Comparison of ENCODE assay signal across 19 cellular contexts in the genomic region with DNA sequence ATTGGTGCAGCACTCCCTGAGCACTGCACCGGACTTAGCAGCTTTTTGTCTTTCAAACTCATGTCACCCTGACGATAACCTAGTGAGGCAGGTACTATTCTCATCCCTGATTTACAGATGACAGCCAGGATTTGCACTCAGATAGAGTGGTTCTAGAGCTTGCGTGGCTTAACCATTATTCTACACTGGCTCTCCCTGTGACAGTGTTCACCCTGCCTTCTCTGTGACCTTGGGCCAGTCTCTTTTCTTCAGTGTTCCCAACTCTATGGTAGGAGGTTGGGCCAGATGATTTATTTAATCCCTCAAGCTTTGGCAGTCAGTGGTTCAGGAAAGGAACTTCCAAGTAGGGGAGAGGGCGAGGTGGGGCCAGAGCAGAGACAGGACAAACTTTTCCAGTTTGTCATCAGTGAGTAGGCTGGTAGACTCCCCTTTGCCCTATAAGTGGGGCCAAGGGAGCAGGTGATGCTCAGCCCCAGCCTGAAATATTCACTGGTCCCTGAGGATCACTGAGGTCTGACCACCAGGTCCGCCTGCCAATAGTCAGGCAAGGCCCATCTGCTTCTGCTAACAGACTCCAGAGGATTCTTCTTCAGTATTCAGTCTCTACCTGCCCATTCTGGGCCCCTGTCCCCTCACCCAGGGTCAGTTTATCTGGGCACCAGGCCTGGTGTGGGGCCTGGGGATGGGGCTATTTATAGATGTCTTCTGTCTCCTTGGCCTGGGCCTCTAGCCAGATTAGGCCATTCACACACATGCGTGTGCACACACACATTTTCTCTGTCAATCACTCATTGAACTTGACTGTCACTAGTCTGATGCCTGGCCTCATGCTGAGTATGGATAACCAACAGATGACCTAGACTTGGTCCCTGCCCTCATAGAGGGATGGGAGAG. TPM values are rescaled to one million over a fixed set of nuclear protein-coding genes. Genes with fewer than 3 reads are reported as not detected.
DNase-seq lines count a peak whose midpoint lies in the region; ATAC-seq and TF ChIP-seq lines count a peak whose summit lies in the region.
"Had no signal": no experiment of that assay in that cellular context is flagged by ENCODE, and none has a peak within 500 bp of the region (broad histone marks: within the 10 kb centered on the region; RNA-seq: fewer than 3 reads in every experiment).

No MANE protein-coding gene starts in this region.

- no peak for TF ChIP-seq POLR2A in HCT116 (IDR thresholded peaks at IDR 0.05; ENCODE audit: borderline replicate concordance, extremely low read depth, insufficient read depth, insufficient read length)
- no peak for TF ChIP-seq POLR2A in heart left ventricle (IDR thresholded peaks at IDR 0.05)

- no peaks in the 10 kb centered on the region for H3K36me3 ChIP-seq in HCT116 (ENCODE audit: control insufficient read depth in 1 of 2, insufficient read depth in 2 of 2, low read length in 2 of 2)
- no peaks in the 10 kb centered on the region for H3K36me3 ChIP-seq in heart left ventricle
- H3K36me3 ChIP-seq: BLaER1, SJSA1 had no signal

- POLR2A ChIA-PET in HCT116 (lab: Charles Lee) = no interaction called here

- H3K4me1 ChIP-seq in HCT116 (ENCODE audit: control insufficient read depth in 1 of 2, insufficient read depth in 2 of 2, low read length in 2 of 2) (peaks cover 0 to 23% of the 10 kb centered on the region in 2 experiments; a peak in 2 of 4 replicates), heart left ventricle (peaks cover 0 to 37% (median 10%) of the 10 kb centered on the region in 12 donors)
- H3K4me1 ChIP-seq: BLaER1, SJSA1 had no signal

- ATAC-seq in HCT116 (no peak), heart left ventricle (peak; percentile 78 to 90 (median 88)), sciatic nerve (peak; percentile 30), omental fat pad (ENCODE audit: low FRiP score) (no peak)
- ATAC-seq: stimulated activated naive B cell treated with anti-CD40 and anti-IgM and Interleukin-4, amounts not matched to agents 10 μg/mL and 1 μg/mL and 100 μg/mL, for 72 hours had no signal

- DNase-seq in HCT116 (ENCODE audit: low read depth, low spot score) = no peak
- peak in 4 of 5 donors; percentile 59 to 85 (median 77) for DNase-seq in heart left ventricle
- no peak for DNase-seq in sciatic nerve (ENCODE audit: low spot score)
- no peak for DNase-seq in retina
- DNase-seq in activated CD8-positive, alpha-beta memory T cell treated with anti-CD3 and anti-CD28 coated beads, Interleukin-2, amount 50 U/mL, for 48 hours = no peak
- no peak for DNase-seq in omental fat pad (ENCODE audit: low spot score)
- DNase-seq in cortex of kidney (lab: John Stamatoyannopoulos, UW) = no peak
- DNase-seq: activated naive CD4-positive, alpha-beta T cell treated with Interleukin-2 at 50 U/mL for 16 hours; central memory CD4-positive, alpha-beta T cell; DMS79 treated with DMSO at 0.1 percent for 48 hours; Kasumi-1; NCI-H2081 treated with DMSO at 0.1 percent for 48 hours; stimulated activated CD4-positive, alpha-beta T cell treated with anti-CD3 and anti-CD28 coated beads, Interleukin-4, amount 100 ng/mL, for 4 hours; stimulated activated naive B cell treated with anti-CD40 and anti-IgM and Interleukin-4, amounts not matched to agents 10 μg/mL and 1 μg/mL and 100 μg/mL, for 72 hours had no signal

- no peaks in the 10 kb centered on the region for H3K27me3 ChIP-seq in HCT116 (ENCODE audit: insufficient read depth, low read length)
- H3K27me3 ChIP-seq in heart left ventricle = no peaks in the 10 kb centered on the region
- H3K27me3 ChIP-seq: BLaER1, SJSA1 had no signal

- H3K27ac ChIP-seq in HCT116 (ENCODE audit: low read depth, low read length) (no peak overlapping the region), angular gyrus (ENCODE audit: low read depth, low read length) (peak overlapping the region; percentile 14), heart left ventricle (peak overlapping the region; percentile 71 to 97 (median 80))
- H3K27ac ChIP-seq: BLaER1, HL-60, SJSA1 had no signal

- no peaks in the 10 kb centered on the region for H3K9me2 ChIP-seq in HCT116 (ENCODE audit: insufficient read depth)

- H3K9me3 ChIP-seq in HCT116 (ENCODE audit: control insufficient read depth in 1 of 2, insufficient read depth in 1 of 2, low read depth in 1 of 2, low read length in 2 of 2) = no peaks in the 10 kb centered on the region
- no peaks in the 10 kb centered on the region for H3K9me3 ChIP-seq in heart left ventricle
- H3K9me3 ChIP-seq: BLaER1, SJSA1 had no signal

- no TSS peak for BruUV-seq in HCT116 (replicated peaks; lab: Mats Ljungman, UMichigan)

- no peaks in the 10 kb centered on the region for H4K20me1 ChIP-seq in HCT116 (ENCODE audit: insufficient read depth)
- H4K20me1 ChIP-seq: BLaER1 had no signal

- H2AFZ ChIP-seq in HCT116 (ENCODE audit: low read depth, low read length, poor library complexity, severe bottlenecking) = no peak overlapping the region

- CTCF ChIA-PET in HCT116 (lab: Charles Lee) = interaction anchor here (1.2 kb wide), 1 partner anchor 13 kb away, joined by 3 read pairs; no protein-coding TSS in a partner anchor

- H3K4me2 ChIP-seq in HCT116 (ENCODE audit: low read length) = peak overlapping the region; percentile 1; the same call in 1 of the 2 replicates
- H3K4me2 ChIP-seq: BLaER1 had no signal

- intact Hi-C loops in HCT116 (cut with micrococcal nuclease) = no loop called here
- intact Hi-C loops in heart left ventricle (cut with DNase I) = loop anchor here in 2 of 10 donors (1.0 to 10.0 kb wide), 2 partner anchors 8 to 253 kb away; a partner anchor contains a TSS
- intact Hi-C loops in sciatic nerve (cut with DNase I) = no loop called here

- no peak for TF ChIP-seq RAD21 in HCT116 (IDR thresholded peaks at IDR 0.05; ENCODE audit: low read depth)

- no peak overlapping the region for H3K9ac ChIP-seq in HCT116 (ENCODE audit: low read length)
- H3K9ac ChIP-seq: BLaER1 had no signal

- no peaks in the 10 kb centered on the region for H3K79me2 ChIP-seq in HCT116 (ENCODE audit: insufficient read depth, low read length)

- H3K4me3 ChIP-seq in HCT116 (replicated peaks in 1 of 2; ENCODE audit: low read depth in 1 of 2, low read length in 2 of 2) (no peak overlapping the region), heart left ventricle (no peak overlapping the region)
- H3K4me3 ChIP-seq: BLaER1, SJSA1 had no signal

- 40 to 57% (median 49%) methylated on average over 6 of the region's 6 CpGs for WGBS in heart left ventricle, 4 donors

- RAD21 ChIA-PET in HCT116 (lab: Charles Lee; ENCODE audit: low non-redundant PET in 1 of 2, low total read pairs in 2 of 2, uncharacterized antibody in 2 of 2, unreplicated experiment in 2 of 2) = no interaction called here

- no peak for TF ChIP-seq CTCF in HCT116 (IDR thresholded peaks at IDR 0.05 in 2 of 3, conservative IDR thresholded peaks at IDR 0.05 in 1 of 3; ENCODE audit: borderline replicate concordance in 1 of 3, insufficient read depth in 1 of 3, low read depth in 2 of 3, low read length in 2 of 3)
- no peak for TF ChIP-seq CTCF in heart left ventricle (IDR thresholded peaks at IDR 0.05)
- no peak for TF ChIP-seq CTCF in omental fat pad (IDR thresholded peaks at IDR 0.05)

TF ChIP-seq in HCT116, 20 proteins besides CTCF, POLR2A, EP300 and RAD21:
- TF ChIP-seq YY1 (IDR thresholded peaks at IDR 0.05; ENCODE audit: extremely low read depth, insufficient replicate concordance, low read depth, low read length) = no peak
- TF ChIP-seq, protein P1, sequence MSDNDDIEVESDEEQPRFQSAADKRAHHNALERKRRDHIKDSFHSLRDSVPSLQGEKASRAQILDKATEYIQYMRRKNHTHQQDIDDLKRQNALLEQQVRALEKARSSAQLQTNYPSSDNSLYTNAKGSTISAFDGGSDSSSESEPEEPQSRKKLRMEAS (IDR thresholded peaks at IDR 0.05) = no peak
- TF ChIP-seq, protein P2, sequence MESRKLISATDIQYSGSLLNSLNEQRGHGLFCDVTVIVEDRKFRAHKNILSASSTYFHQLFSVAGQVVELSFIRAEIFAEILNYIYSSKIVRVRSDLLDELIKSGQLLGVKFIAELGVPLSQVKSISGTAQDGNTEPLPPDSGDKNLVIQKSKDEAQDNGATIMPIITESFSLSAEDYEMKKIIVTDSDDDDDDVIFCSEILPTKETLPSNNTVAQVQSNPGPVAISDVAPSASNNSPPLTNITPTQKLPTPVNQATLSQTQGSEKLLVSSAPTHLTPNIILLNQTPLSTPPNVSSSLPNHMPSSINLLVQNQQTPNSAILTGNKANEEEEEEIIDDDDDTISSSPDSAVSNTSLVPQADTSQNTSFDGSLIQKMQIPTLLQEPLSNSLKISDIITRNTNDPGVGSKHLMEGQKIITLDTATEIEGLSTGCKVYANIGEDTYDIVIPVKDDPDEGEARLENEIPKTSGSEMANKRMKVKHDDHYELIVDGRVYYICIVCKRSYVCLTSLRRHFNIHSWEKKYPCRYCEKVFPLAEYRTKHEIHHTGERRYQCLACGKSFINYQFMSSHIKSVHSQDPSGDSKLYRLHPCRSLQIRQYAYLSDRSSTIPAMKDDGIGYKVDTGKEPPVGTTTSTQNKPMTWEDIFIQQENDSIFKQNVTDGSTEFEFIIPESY (IDR thresholded peaks at IDR 0.05; ENCODE audit: extremely low read depth, insufficient replicate concordance, low read length) = no peak
- TF ChIP-seq ZFX (IDR thresholded peaks at IDR 0.05) = no peak
- TF ChIP-seq JUND (IDR thresholded peaks at IDR 0.05) = no peak
- no peak for TF ChIP-seq FOSL1 (IDR thresholded peaks at IDR 0.05; ENCODE audit: low read depth)
TF ChIP-seq in HCT116: peak in this region for 0.

RNA-seq across cellular contexts. Expression of a gene that starts 8.8 kb away (rescaled TPM):
- total RNA-seq in HCT116 (2021; ENCODE audit: unreplicated experiment) (not detected), heart left ventricle (1,000 to 10,000 TPM; 2,591 to 6,997 (median 5,230) TPM), sciatic nerve (6.5 TPM), omental fat pad (10 to 100 TPM in 3 of 4 donors, 1 to 10 TPM in 1; 4.9 to 15.6 (median 12.9) TPM)
- polyA plus RNA-seq in HCT116 (2012) = 0.14 and 0.20 TPM in 2 replicates
- polyA plus RNA-seq in heart left ventricle = over 10,000 TPM in 1 of 2 donors, 1,000 to 10,000 TPM in 1; 4,008 to 10,560 TPM
- total RNA-seq: activated CD8-positive, alpha-beta memory T cell treated with anti-CD3 and anti-CD28 coated beads for 36 hours had no signal

RNA-seq across cellular contexts. Expression of a gene that starts 31.4 kb away (rescaled TPM):
- total RNA-seq in HCT116 (2021; ENCODE audit: unreplicated experiment) = 50.1 TPM
- 90.0 and 93.0 TPM in 2 replicates for polyA plus RNA-seq in HCT116 (2012)
- total RNA-seq in heart left ventricle = 1 to 10 TPM in 8 of 9 donors, under 1 TPM in 1; 0.94 to 8.5 (median 2.2) TPM
- polyA plus RNA-seq in heart left ventricle = 1 to 10 TPM; 2.7 to 5.4 TPM
- 1.4 TPM for total RNA-seq in sciatic nerve
- total RNA-seq in omental fat pad = 10 to 100 TPM in 1 of 4 donors, 1 to 10 TPM in 3; 2.2 to 12.2 (median 5.4) TPM

Comparison
In these comparisons a context has a peak if more than half of its experiments do, and no peak if none do; other contexts are left out.
1. ATAC-seq: peak in heart left ventricle (4 of 4) and sciatic nerve (single experiment); none in HCT116 (single experiment) and omental fat pad (single experiment).
2. DNase-seq: peak in heart left ventricle (4 of 5); none in HCT116 (single experiment), sciatic nerve (single experiment), retina (single experiment), activated CD8-positive, alpha-beta memory T cell treated with anti-CD3 and anti-CD28 coated beads, Interleukin-2, amount 50 U/mL, for 48 hours (single experiment), omental fat pad (single experiment) and cortex of kidney (single experiment).
3. RNA of a gene that starts 8.8 kb away (total RNA-seq): 2,591 to 6,997 TPM in heart left ventricle; 4.9 to 15.6 TPM in omental fat pad, 6.5 TPM in sciatic nerve (single experiment) and not detected in HCT116 (single experiment); every median in the first group is over 100 times any median in the second.